ENCODE assay signal across 9 cellular contexts in the genomic region with DNA sequence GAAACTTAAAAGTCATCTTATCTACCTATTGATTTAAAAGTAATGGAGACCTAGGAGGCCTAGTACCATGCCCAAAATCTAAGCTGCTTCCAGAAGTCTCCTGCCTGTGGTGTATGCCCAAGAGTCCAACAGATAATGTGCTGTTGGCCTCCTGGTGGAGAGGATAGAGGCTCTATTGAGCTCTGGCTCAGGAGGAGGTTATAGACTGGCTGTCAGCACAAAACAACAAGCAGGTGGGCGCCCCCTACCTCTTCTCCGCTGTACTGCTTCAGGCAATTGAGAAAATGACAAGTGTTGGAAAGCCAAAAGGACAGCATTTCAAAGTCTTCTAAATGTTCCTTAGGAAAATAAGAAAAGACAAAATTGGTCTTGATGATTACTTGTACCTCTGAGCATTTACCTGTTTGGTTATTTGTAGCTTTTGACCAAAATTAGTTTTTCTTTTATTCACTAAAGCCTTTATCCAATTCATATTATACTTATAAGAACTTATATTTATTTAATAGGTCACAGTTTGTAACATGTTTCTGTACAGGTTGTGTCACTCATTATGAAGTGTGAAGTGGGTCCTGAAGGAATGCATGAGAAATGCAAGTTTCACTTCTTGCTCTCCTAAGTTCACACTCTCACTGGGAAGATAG. TPM values are rescaled to one million over a fixed set of nuclear protein-coding genes. Genes with fewer than 3 reads are reported as not detected.
A peak's percentile ranks its signal among the peaks of the same experiment; 100 is the strongest.
DNase-seq lines count a peak whose midpoint lies in the region; ATAC-seq and TF ChIP-seq lines count a peak whose summit lies in the region.
"Had no signal": no experiment of that assay in that cellular context is flagged by ENCODE, and none has a peak within 500 bp of the region (broad histone marks: within the 10 kb centered on the region; RNA-seq: fewer than 3 reads in every experiment).

No MANE protein-coding gene starts in this region.

- no peaks in the 10 kb centered on the region for H3K9me3 Mint-ChIP-seq in activated T-helper 17 cell treated with anti-CD3 and anti-CD28 coated beads, Interleukin-2, amount 50 U/mL, for 72 hours

- DNase-seq in COLO668 (lab: John Stamatoyannopoulos, UW; ENCODE audit: unreplicated experiment) (peak; percentile 30), HS-5 (ENCODE audit: low read depth) (peak; percentile 26), RWPE1 (ENCODE audit: low spot score) (peak; percentile 64), putamen (ENCODE audit: low spot score) (peak; percentile 32)

- H3K4me1 Mint-ChIP-seq in activated T-helper 17 cell treated with anti-CD3 and anti-CD28 coated beads, Interleukin-2, amount 50 U/mL, for 72 hours, result no peaks in the 10 kb centered on the region

- TF ChIP-seq CTCF in RWPE1 (conservative IDR thresholded peaks at IDR 0.05; ENCODE audit: low read depth), result peak; percentile 70
- TF ChIP-seq CTCF in gastroesophageal sphincter (IDR thresholded peaks at IDR 0.05), result peak; percentile 24 to 56 (median 40)

- no peak for TF ChIP-seq EP300 in gastroesophageal sphincter (IDR thresholded peaks at IDR 0.05)

- H3K27me3 Mint-ChIP-seq in activated T-helper 17 cell treated with anti-CD3 and anti-CD28 coated beads, Interleukin-2, amount 50 U/mL, for 72 hours, result no peaks in the 10 kb centered on the region
- H3K27me3 Mint-ChIP-seq: activated naive CD8-positive, alpha-beta T cell had no signal

- CTCF ChIA-PET in RWPE1 (lab: Yijun Ruan, JAX), result interaction anchor here (0.6 to 1.5 kb wide), 8 partner anchors 9 to 279 kb away, joined by 3 to 9 read pairs (median 4); no protein-coding TSS in a partner anchor

- no peak overlapping the region for H3K4me3 ChIP-seq in gastroesophageal sphincter

- H3K27me3 ChIP-seq in gastroesophageal sphincter, result no peaks in the 10 kb centered on the region

- ATAC-seq in GM19438 (IDR thresholded peaks at IDR 0.05; ENCODE audit: low read depth, unreplicated experiment) (peak; percentile 93), gastroesophageal sphincter (peak; percentile 39), HG03469 (IDR thresholded peaks at IDR 0.05; ENCODE audit: unreplicated experiment) (no peak)
- ATAC-seq in activated T-helper 17 cell treated with anti-CD3 and anti-CD28 coated beads, Interleukin-2, amount 50 U/mL, for 72 hours (replicated peaks), result peak; percentile 91

- POLR2A ChIA-PET in RWPE1 (lab: Yijun Ruan, JAX; ENCODE audit: low non-redundant PET), result no interaction called here

- no peak overlapping the region for H3K27ac Mint-ChIP-seq in activated T-helper 17 cell treated with anti-CD3 and anti-CD28 coated beads, Interleukin-2, amount 50 U/mL, for 72 hours
- H3K27ac Mint-ChIP-seq: activated naive CD8-positive, alpha-beta T cell had no signal

- H3K36me3 Mint-ChIP-seq in activated T-helper 17 cell treated with anti-CD3 and anti-CD28 coated beads, Interleukin-2, amount 50 U/mL, for 72 hours (ENCODE audit: low read depth), result no peaks in the 10 kb centered on the region
- H3K36me3 Mint-ChIP-seq: activated naive CD8-positive, alpha-beta T cell had no signal

- H3K27ac ChIP-seq in RWPE1, result no peak overlapping the region
- no peak overlapping the region for H3K27ac ChIP-seq in gastroesophageal sphincter

- no peaks in the 10 kb centered on the region for H3K9me3 ChIP-seq in gastroesophageal sphincter

- H3K4me3 Mint-ChIP-seq in activated T-helper 17 cell treated with anti-CD3 and anti-CD28 coated beads, Interleukin-2, amount 50 U/mL, for 72 hours, result no peak overlapping the region
- H3K4me3 Mint-ChIP-seq: activated naive CD8-positive, alpha-beta T cell had no signal

- H3K4me1 ChIP-seq in gastroesophageal sphincter, result no peaks in the 10 kb centered on the region

- peaks cover 0 to 17% of the 10 kb centered on the region in 2 donors for H3K36me3 ChIP-seq in gastroesophageal sphincter

- WGBS in gastroesophageal sphincter (ENCODE audit: low coverage in 1 of 2), 2 donors, result 43 to 47% methylated on average over 2 of the region's 2 CpGs

- TF ChIP-seq POLR2A in gastroesophageal sphincter (IDR thresholded peaks at IDR 0.05), result no peak

RNA-seq across cellular contexts. Expression of a gene that starts 17.2 kb away (rescaled TPM):
- total RNA-seq in activated T-helper 17 cell treated with anti-CD3 and anti-CD28 coated beads, Interleukin-2, amount 50 U/mL, for 72 hours, result 10 to 100 TPM; 19.5 to 21.9 TPM
- 10 to 100 TPM; 37.8 to 57.3 (median 47.9) TPM for total RNA-seq in gastroesophageal sphincter
